17 cellular contexts compared by ENCODE assay signal in the genomic region with DNA sequence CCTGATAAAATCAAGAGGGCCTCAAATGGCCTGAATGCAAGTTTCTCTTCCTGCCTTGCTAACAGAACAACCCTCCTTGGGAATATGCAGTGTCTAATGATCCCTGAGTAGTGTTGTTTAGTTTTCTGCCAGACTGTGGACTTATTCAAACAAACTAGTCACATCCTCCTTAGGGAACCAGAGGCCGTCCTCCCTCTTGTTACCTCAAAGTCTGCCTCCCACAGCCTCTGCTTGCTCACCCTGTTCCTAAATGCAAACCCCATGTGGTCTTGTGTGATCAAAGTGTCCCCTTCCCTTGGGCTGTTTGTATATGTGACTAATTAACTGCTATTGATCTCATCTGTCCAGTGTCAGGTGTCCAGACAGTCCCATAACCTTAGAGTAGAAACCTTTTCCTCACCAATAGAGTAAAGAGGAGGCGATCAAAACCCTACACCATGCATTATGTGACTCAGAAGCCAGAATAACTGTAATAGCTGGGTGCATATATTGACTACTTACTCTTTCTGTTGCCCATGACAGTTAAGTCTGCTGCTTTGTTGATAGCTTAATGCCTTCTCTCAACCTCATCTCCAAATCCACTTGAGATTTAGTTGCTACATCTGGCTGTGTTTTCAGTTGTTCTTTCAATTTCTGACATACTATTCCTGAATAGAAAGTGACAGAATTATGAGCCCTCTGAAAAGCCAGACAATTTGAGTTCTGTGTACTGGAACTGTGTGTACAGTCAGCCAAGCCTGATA.
DNase-seq lines count a peak whose midpoint lies in the region; ATAC-seq, FAIRE-seq and TF ChIP-seq lines count a peak whose summit lies in the region.
"Had no signal": no experiment of that assay in that cellular context is flagged by ENCODE, and none has a peak within 500 bp of the region (broad histone marks: within the 10 kb centered on the region; RNA-seq: fewer than 3 reads in every experiment).

No MANE protein-coding gene starts in this region.

- H3K79me2 ChIP-seq in GM12878 (ENCODE audit: control insufficient read depth, insufficient read depth, low read length), result no peaks in the 10 kb centered on the region

- peak overlapping the region; percentile 46; the same call in 1 of the 2 replicates for H2AFZ ChIP-seq in GM12878 (ENCODE audit: control insufficient read depth, low read depth, low read length)

- in situ Hi-C loops in GM12878 (cut with MboI), result no loop called here

- peak overlapping the region; percentile 5; the same call in 1 of the 2 replicates for H3K4me2 ChIP-seq in GM12878 (ENCODE audit: control insufficient read depth, insufficient read depth)

- POLR2A ChIA-PET in GM12878 (lab: Charles Lee), result no interaction called here

- H3K9me3 ChIP-seq in GM12878 (replicated peaks; ENCODE audit: control insufficient read depth, insufficient read depth, low read length) (no peaks in the 10 kb centered on the region), T-helper 17 cell (ENCODE audit: control insufficient read depth, low read length, poor library complexity, severe bottlenecking) (no peaks in the 10 kb centered on the region)

- RAD21 ChIA-PET in GM12878 (lab: Charles Lee; ENCODE audit: unreplicated experiment), result no interaction called here

- intact Hi-C loops in GM12878 (cut with micrococcal nuclease; ENCODE audit: unreplicated experiment), result no loop called here

- SMC1A ChIA-PET in GM12878 (lab: Charles Lee; ENCODE audit: uncharacterized antibody, unreplicated experiment), result interaction anchor here (0.9 to 1.5 kb wide), 5 partner anchors 8 to 45 kb away, joined by 3 to 4 read pairs (median 3); no protein-coding TSS in a partner anchor

- H3K4me1 ChIP-seq in GM12878 (ENCODE audit: control insufficient read depth, insufficient read depth, low read length), result no peaks in the 10 kb centered on the region

- ATAC-seq in GM18498 (IDR thresholded peaks at IDR 0.05; ENCODE audit: unreplicated experiment), result peak; percentile 54
- peak; percentile 35 for ATAC-seq in GM19463 (IDR thresholded peaks at IDR 0.05; ENCODE audit: unreplicated experiment)
- ATAC-seq in HG03342 (IDR thresholded peaks at IDR 0.05; ENCODE audit: unreplicated experiment), result peak; percentile 59
- ATAC-seq in GM12878, result peak; percentile 61
- ATAC-seq in left lobe of liver, result no peak
- ATAC-seq in T-helper 17 cell, result no peak
- ATAC-seq: left cardiac atrium had no signal

- no peak overlapping the region for H3K4me3 ChIP-seq in GM12878

- no peaks in the 10 kb centered on the region for H4K20me1 ChIP-seq in GM12878 (ENCODE audit: control insufficient read depth, insufficient read depth)

- H3K4me1 Mint-ChIP-seq in T-helper 17 cell, result no peaks in the 10 kb centered on the region
- H3K4me1 Mint-ChIP-seq: activated naive CD8-positive, alpha-beta T cell treated with anti-CD3 and anti-CD28 coated beads, Interleukin-2, amount 10 ng/mL, durations not matched to agents 7 days and 5 days had no signal

- TF ChIP-seq POLR2A in GM12878 (IDR thresholded peaks at IDR 0.05; ENCODE audit: low read depth, low read length), result no peak

- DNase-seq in GM12878 (ENCODE audit: low read depth, low spot score), result no peak
- no peak for DNase-seq in left lobe of liver (ENCODE audit: low spot score)
- no peak for DNase-seq in RKO (ENCODE audit: low spot score)
- DNase-seq in T-helper 17 cell, result no peak
- DNase-seq: activated naive CD8-positive, alpha-beta T cell treated with anti-CD3 and anti-CD28 coated beads, Interleukin-2, amount 10 ng/mL, durations not matched to agents 7 days and 5 days; DMS 273 treated with DMSO at 0.1 percent for 48 hours; effector CD4-positive, alpha-beta T cell; hippocampal formation; left cardiac atrium; NCI-H1694 treated with DMSO at 0.1 percent for 48 hours; NCI-H82; stimulated activated naive CD4-positive, alpha-beta T cell had no signal

- TF ChIP-seq EP300 in GM12878 (IDR thresholded peaks at IDR 0.05; ENCODE audit: borderline replicate concordance in 1 of 2, control insufficient read depth in 1 of 2, low read depth in 2 of 2, low read length in 2 of 2), result no peak

- H3K27ac Mint-ChIP-seq in T-helper 17 cell, result no peak overlapping the region
- H3K27ac Mint-ChIP-seq: activated naive CD8-positive, alpha-beta T cell treated with anti-CD3 and anti-CD28 coated beads, Interleukin-2, amount 10 ng/mL, durations not matched to agents 7 days and 5 days had no signal

- H3K36me3 ChIP-seq in GM12878 (ENCODE audit: control insufficient read depth in 2 of 2, insufficient read depth in 2 of 2, low read length in 1 of 2), result no peaks in the 10 kb centered on the region

- WGBS in GM12878 (ENCODE audit: insufficient coverage, insufficient replicate concordance, low lambda C conversion rate, missing lambda C conversion rate), result 0% methylated on average over 2 of the region's 2 CpGs

- no TSS peak for BruUV-seq in GM12878 (replicated peaks; lab: Mats Ljungman, UMichigan)

- CTCF ChIA-PET in GM12878 (lab: Yijun Ruan, JAX), result interaction anchor here (0.5 kb wide), 1 partner anchor 15 kb away, joined by 4 read pairs; no protein-coding TSS in a partner anchor

- no peak overlapping the region for H3K9ac ChIP-seq in GM12878 (ENCODE audit: control insufficient read depth, insufficient read depth, low read length)

- H3K27ac ChIP-seq in GM12878 (ENCODE audit: control insufficient read depth, insufficient read depth), result no peak overlapping the region
- H3K27ac ChIP-seq: RWPE1 had no signal

- no peaks in the 10 kb centered on the region for H3K36me3 Mint-ChIP-seq in T-helper 17 cell (ENCODE audit: low read depth)
- H3K36me3 Mint-ChIP-seq: activated naive CD8-positive, alpha-beta T cell treated with anti-CD3 and anti-CD28 coated beads, Interleukin-2, amount 10 ng/mL, durations not matched to agents 7 days and 5 days had no signal

- TF ChIP-seq RAD21 in GM12878 (IDR thresholded peaks at IDR 0.05; ENCODE audit: insufficient read depth, low read depth, low read length), result no peak

- H3K4me3 Mint-ChIP-seq in T-helper 17 cell, result no peak overlapping the region
- H3K4me3 Mint-ChIP-seq: activated naive CD8-positive, alpha-beta T cell treated with anti-CD3 and anti-CD28 coated beads, Interleukin-2, amount 10 ng/mL, durations not matched to agents 7 days and 5 days had no signal

- no peaks in the 10 kb centered on the region for H3K27me3 ChIP-seq in GM12878 (replicated peaks in 1 of 2; ENCODE audit: control insufficient read depth in 2 of 2, insufficient read depth in 2 of 2, low read length in 1 of 2)

- no peak for TF ChIP-seq CTCF in GM12878 (IDR thresholded peaks at IDR 0.05 in 2 of 3, conservative IDR thresholded peaks at IDR 0.05 in 1 of 3; ENCODE audit: control insufficient read depth in 2 of 3, extremely low read depth in 1 of 3, insufficient read depth in 1 of 3, low read depth in 3 of 3, low read length in 3 of 3)

- no peaks in the 10 kb centered on the region for H3K27me3 Mint-ChIP-seq in T-helper 17 cell
- H3K27me3 Mint-ChIP-seq: activated naive CD8-positive, alpha-beta T cell treated with anti-CD3 and anti-CD28 coated beads, Interleukin-2, amount 10 ng/mL, durations not matched to agents 7 days and 5 days had no signal

- FAIRE-seq in GM12878 (lab: Jason Lieb, UNC), result no peak
- FAIRE-seq: bronchial epithelial cell had no signal

TF ChIP-seq in GM12878, 131 proteins besides CTCF, POLR2A, EP300 and RAD21:
- TF ChIP-seq KDM1A (IDR thresholded peaks at IDR 0.05; ENCODE audit: borderline replicate concordance) (no peak), IKZF1 (conservative IDR thresholded peaks at IDR 0.05) (no peak), NFXL1 (IDR thresholded peaks at IDR 0.05; ENCODE audit: borderline replicate concordance) (no peak), ZNF207 (IDR thresholded peaks at IDR 0.05; ENCODE audit: borderline replicate concordance) (no peak), RBBP5 (conservative IDR thresholded peaks at IDR 0.05) (no peak)
- TF ChIP-seq, protein P1, sequence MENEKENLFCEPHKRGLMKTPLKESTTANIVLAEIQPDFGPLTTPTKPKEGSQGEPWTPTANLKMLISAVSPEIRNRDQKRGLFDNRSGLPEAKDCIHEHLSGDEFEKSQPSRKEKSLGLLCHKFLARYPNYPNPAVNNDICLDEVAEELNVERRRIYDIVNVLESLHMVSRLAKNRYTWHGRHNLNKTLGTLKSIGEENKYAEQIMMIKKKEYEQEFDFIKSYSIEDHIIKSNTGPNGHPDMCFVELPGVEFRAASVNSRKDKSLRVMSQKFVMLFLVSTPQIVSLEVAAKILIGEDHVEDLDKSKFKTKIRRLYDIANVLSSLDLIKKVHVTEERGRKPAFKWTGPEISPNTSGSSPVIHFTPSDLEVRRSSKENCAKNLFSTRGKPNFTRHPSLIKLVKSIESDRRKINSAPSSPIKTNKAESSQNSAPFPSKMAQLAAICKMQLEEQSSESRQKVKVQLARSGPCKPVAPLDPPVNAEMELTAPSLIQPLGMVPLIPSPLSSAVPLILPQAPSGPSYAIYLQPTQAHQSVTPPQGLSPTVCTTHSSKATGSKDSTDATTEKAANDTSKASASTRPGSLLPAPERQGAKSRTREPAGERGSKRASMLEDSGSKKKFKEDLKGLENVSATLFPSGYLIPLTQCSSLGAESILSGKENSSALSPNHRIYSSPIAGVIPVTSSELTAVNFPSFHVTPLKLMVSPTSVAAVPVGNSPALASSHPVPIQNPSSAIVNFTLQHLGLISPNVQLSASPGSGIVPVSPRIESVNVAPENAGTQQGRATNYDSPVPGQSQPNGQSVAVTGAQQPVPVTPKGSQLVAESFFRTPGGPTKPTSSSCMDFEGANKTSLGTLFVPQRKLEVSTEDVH (IDR thresholded peaks at IDR 0.05; ENCODE audit: low read depth, partially characterized antibody), result no peak

Comparison
In these comparisons a context has a peak if more than half of its experiments do, and no peak if none do; other contexts are left out.
1. ATAC-seq: peak in GM18498 (single experiment), GM19463 (single experiment), HG03342 (single experiment) and GM12878 (single experiment); none in left lobe of liver (single experiment) and T-helper 17 cell (single experiment).